ENCODE assay signal across 1 cellular context in genomic region chr2:129877289-129877741, GRCh38.
TF ChIP-seq lines count a peak whose summit lies in the region.

No MANE protein-coding gene starts in this region.

TF ChIP-seq in HEK293, 187 proteins besides CTCF, POLR2A, EP300 and RAD21 (continued from another document):
- TF ChIP-seq, protein P1, sequence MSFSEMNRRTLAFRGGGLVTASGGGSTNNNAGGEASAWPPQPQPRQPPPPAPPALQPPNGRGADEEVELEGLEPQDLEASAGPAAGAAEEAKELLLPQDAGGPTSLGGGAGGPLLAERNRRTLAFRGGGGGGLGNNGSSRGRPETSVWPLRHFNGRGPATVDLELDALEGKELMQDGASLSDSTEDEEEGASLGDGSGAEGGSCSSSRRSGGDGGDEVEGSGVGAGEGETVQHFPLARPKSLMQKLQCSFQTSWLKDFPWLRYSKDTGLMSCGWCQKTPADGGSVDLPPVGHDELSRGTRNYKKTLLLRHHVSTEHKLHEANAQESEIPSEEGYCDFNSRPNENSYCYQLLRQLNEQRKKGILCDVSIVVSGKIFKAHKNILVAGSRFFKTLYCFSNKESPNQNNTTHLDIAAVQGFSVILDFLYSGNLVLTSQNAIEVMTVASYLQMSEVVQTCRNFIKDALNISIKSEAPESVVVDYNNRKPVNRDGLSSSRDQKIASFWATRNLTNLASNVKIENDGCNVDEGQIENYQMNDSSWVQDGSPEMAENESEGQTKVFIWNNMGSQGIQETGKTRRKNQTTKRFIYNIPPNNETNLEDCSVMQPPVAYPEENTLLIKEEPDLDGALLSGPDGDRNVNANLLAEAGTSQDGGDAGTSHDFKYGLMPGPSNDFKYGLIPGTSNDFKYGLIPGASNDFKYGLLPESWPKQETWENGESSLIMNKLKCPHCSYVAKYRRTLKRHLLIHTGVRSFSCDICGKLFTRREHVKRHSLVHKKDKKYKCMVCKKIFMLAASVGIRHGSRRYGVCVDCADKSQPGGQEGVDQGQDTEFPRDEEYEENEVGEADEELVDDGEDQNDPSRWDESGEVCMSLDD (tag by site-specific recombination; IDR thresholded peaks at IDR 0.05): peak; percentile 29; the same call in 1 of the 2 replicates
- no peak for TF ChIP-seq ZNF596 (tag by site-specific recombination; IDR thresholded peaks at IDR 0.05)
- TF ChIP-seq ZNF184 (tag by site-specific recombination; IDR thresholded peaks at IDR 0.05): no peak
- peak; percentile 25; the same call in 1 of the 2 replicates for TF ChIP-seq ZNF629 (tag by site-specific recombination; IDR thresholded peaks at IDR 0.05)
- TF ChIP-seq ZNF654 (tag by site-specific recombination; IDR thresholded peaks at IDR 0.05; ENCODE audit: low read depth): no peak
- TF ChIP-seq SETDB1 (IDR thresholded peaks at IDR 0.05; ENCODE audit: insufficient read length, low read length): no peak
- 0 out of 2 replicates have a peak, but pooled peaks have one; percentile 17 for TF ChIP-seq ZXDB (tag by site-specific recombination; IDR thresholded peaks at IDR 0.05)
- no peak for TF ChIP-seq ZNF266 (tag by site-specific recombination; IDR thresholded peaks at IDR 0.05; ENCODE audit: low read depth)
- TF ChIP-seq, protein P2, sequence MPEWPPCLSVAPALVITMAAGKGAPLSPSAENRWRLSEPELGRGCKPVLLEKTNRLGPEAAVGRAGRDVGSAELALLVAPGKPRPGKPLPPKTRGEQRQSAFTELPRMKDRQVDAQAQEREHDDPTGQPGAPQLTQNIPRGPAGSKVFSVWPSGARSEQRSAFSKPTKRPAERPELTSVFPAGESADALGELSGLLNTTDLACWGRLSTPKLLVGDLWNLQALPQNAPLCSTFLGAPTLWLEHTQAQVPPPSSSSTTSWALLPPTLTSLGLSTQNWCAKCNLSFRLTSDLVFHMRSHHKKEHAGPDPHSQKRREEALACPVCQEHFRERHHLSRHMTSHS (tag by site-specific recombination; IDR thresholded peaks at IDR 0.05): no peak
- no peak for TF ChIP-seq ZNF548 (tag by site-specific recombination; IDR thresholded peaks at IDR 0.05)
- TF ChIP-seq ZNF341 (tag by site-specific recombination; IDR thresholded peaks at IDR 0.05; ENCODE audit: low read depth): peak; percentile 92
- TF ChIP-seq, protein P3, sequence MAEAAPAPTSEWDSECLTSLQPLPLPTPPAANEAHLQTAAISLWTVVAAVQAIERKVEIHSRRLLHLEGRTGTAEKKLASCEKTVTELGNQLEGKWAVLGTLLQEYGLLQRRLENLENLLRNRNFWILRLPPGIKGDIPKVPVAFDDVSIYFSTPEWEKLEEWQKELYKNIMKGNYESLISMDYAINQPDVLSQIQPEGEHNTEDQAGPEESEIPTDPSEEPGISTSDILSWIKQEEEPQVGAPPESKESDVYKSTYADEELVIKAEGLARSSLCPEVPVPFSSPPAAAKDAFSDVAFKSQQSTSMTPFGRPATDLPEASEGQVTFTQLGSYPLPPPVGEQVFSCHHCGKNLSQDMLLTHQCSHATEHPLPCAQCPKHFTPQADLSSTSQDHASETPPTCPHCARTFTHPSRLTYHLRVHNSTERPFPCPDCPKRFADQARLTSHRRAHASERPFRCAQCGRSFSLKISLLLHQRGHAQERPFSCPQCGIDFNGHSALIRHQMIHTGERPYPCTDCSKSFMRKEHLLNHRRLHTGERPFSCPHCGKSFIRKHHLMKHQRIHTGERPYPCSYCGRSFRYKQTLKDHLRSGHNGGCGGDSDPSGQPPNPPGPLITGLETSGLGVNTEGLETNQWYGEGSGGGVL (tag by site-specific recombination; IDR thresholded peaks at IDR 0.05): peak; percentile 88
- no peak for TF ChIP-seq EGR2 (tag by site-specific recombination; IDR thresholded peaks at IDR 0.05; ENCODE audit: low read depth)
- TF ChIP-seq ZNF132 (tag by site-specific recombination; IDR thresholded peaks at IDR 0.05; ENCODE audit: borderline replicate concordance): no peak
- peak; percentile 53; the same call in 1 of the 2 replicates for TF ChIP-seq SP2 (tag by site-specific recombination; IDR thresholded peaks at IDR 0.05)
- TF ChIP-seq, protein P4, sequence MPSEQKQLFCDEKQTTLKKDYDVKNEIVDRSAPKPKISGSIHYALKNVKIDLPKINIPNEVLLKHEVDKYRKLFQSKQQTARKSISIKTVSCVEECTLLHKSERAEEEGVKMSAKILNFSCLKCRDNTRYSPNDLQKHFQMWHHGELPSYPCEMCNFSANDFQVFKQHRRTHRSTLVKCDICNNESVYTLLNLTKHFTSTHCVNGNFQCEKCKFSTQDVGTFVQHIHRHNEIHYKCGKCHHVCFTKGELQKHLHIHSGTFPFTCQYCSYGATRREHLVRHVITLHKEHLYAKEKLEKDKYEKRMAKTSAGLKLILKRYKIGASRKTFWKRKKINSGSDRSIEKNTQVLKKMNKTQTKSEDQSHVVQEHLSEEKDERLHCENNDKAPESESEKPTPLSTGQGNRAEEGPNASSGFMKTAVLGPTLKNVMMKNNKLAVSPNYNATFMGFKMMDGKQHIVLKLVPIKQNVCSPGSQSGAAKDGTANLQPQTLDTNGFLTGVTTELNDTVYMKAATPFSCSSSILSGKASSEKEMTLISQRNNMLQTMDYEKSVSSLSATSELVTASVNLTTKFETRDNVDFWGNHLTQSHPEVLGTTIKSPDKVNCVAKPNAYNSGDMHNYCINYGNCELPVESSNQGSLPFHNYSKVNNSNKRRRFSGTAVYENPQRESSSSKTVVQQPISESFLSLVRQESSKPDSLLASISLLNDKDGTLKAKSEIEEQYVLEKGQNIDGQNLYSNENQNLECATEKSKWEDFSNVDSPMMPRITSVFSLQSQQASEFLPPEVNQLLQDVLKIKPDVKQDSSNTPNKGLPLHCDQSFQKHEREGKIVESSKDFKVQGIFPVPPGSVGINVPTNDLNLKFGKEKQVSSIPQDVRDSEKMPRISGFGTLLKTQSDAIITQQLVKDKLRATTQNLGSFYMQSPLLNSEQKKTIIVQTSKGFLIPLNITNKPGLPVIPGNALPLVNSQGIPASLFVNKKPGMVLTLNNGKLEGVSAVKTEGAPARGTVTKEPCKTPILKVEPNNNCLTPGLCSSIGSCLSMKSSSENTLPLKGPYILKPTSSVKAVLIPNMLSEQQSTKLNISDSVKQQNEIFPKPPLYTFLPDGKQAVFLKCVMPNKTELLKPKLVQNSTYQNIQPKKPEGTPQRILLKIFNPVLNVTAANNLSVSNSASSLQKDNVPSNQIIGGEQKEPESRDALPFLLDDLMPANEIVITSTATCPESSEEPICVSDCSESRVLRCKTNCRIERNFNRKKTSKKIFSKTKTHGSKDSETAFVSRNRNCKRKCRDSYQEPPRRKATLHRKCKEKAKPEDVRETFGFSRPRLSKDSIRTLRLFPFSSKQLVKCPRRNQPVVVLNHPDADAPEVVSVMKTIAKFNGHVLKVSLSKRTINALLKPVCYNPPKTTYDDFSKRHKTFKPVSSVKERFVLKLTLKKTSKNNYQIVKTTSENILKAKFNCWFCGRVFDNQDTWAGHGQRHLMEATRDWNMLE (tag by site-specific recombination; conservative IDR thresholded peaks at IDR 0.05; ENCODE audit: low read depth): peak; percentile 76
- peak; percentile 23; the same call in 1 of the 2 replicates for TF ChIP-seq IKZF3 (tag by site-specific recombination; IDR thresholded peaks at IDR 0.05)
- TF ChIP-seq PRDM4 (tag by site-specific recombination; IDR thresholded peaks at IDR 0.05): no peak
- no peak for TF ChIP-seq ZNF449 (tag by site-specific recombination; IDR thresholded peaks at IDR 0.05)
- no peak for TF ChIP-seq ZNF48 (tag by site-specific recombination; IDR thresholded peaks at IDR 0.05)
- no peak for TF ChIP-seq ZNF658 (tag by site-specific recombination; IDR thresholded peaks at IDR 0.05)
- peak; percentile 75 for TF ChIP-seq ZNF692 (tag by site-specific recombination; IDR thresholded peaks at IDR 0.05)
- TF ChIP-seq ZBTB11 (tag by site-specific recombination; conservative IDR thresholded peaks at IDR 0.05; ENCODE audit: low read depth): peak; percentile 88
- TF ChIP-seq, protein P5, sequence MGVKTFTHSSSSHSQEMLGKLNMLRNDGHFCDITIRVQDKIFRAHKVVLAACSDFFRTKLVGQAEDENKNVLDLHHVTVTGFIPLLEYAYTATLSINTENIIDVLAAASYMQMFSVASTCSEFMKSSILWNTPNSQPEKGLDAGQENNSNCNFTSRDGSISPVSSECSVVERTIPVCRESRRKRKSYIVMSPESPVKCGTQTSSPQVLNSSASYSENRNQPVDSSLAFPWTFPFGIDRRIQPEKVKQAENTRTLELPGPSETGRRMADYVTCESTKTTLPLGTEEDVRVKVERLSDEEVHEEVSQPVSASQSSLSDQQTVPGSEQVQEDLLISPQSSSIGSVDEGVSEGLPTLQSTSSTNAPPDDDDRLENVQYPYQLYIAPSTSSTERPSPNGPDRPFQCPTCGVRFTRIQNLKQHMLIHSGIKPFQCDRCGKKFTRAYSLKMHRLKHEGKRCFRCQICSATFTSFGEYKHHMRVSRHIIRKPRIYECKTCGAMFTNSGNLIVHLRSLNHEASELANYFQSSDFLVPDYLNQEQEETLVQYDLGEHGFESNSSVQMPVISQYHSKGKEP (tag by site-specific recombination; IDR thresholded peaks at IDR 0.05): no peak
- no peak for TF ChIP-seq YY2 (tag by site-specific recombination; IDR thresholded peaks at IDR 0.05)
- peak; percentile 88 for TF ChIP-seq ZBTB48 (tag by site-specific recombination; IDR thresholded peaks at IDR 0.05)
- no peak for TF ChIP-seq ZNF670 (tag by site-specific recombination; IDR thresholded peaks at IDR 0.05; ENCODE audit: low read depth)
- peak; percentile 57; the same call in 1 of the 2 replicates for TF ChIP-seq ZNF335 (tag by site-specific recombination; conservative IDR thresholded peaks at IDR 0.05)
- TF ChIP-seq ZNF777 (tag by site-specific recombination; IDR thresholded peaks at IDR 0.05; ENCODE audit: borderline replicate concordance): no peak
- no peak for TF ChIP-seq ZNF10 (tag by site-specific recombination; IDR thresholded peaks at IDR 0.05)
- TF ChIP-seq ZBTB8A (tag by site-specific recombination; IDR thresholded peaks at IDR 0.05): no peak
- peak; percentile 61; the same call in 1 of the 2 replicates for TF ChIP-seq ZFP69B (tag by site-specific recombination; IDR thresholded peaks at IDR 0.05)
- TF ChIP-seq ZNF426 (tag by site-specific recombination; IDR thresholded peaks at IDR 0.05): no peak
- TF ChIP-seq ZNF701 (tag by site-specific recombination; IDR thresholded peaks at IDR 0.05): no peak
- no peak for TF ChIP-seq ZNF558 (tag by site-specific recombination; IDR thresholded peaks at IDR 0.05)
- TF ChIP-seq ZNF221 (tag by site-specific recombination; IDR thresholded peaks at IDR 0.05; ENCODE audit: borderline replicate concordance): no peak
